ENCODE assay signal across 26 cellular contexts in the genomic region with DNA sequence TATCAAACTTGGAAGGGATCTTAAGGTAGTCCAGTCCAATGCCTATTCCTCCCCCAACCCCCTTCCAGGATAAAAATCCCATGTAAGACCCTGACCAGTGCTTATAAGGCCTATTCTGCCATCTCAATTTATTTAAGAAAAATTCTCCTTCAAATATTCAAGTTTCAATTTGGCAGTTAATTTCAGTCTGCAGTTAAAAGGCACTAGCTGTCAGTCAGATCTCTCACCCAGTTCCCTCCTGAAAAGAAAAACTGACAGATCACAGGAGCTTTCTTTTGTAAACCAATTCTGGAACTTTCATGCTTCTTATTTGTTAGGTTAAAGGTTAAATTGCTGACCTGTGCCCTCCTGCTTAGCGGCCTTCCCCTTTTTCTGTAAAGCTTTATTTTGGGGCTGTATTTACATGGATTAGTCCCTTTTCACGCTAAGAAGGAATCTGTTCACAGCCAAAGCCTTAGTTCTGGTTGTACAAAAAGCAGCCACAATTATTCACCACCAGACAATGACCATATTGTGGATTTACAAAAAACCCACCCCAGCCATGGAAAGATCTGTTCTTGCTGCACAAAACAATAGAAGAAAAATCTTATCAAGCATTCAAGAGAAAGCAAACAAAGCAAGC.
DNase-seq lines count a peak whose midpoint lies in the region; ATAC-seq and FAIRE-seq lines count a peak whose summit lies in the region.
"Had no signal": no experiment of that assay in that cellular context is flagged by ENCODE, and none has a peak within 500 bp of the region (broad histone marks: within the 10 kb centered on the region; RNA-seq: fewer than 3 reads in every experiment).

No MANE protein-coding gene starts in this region.

- DNase-seq in Ammon's horn (ENCODE audit: low spot score) (peak; percentile 28), OCI-M1 (lab: John Stamatoyannopoulos, UW) (peak; percentile 16), ecto neural progenitor cell (ENCODE audit: low spot score) (peak; percentile 60), midbrain (lab: John Stamatoyannopoulos, UW) (peak; percentile 14), HTR-8/SVneo (ENCODE audit: insufficient read length, low spot score) (no peak), NCI-H2081 (lab: John Stamatoyannopoulos, UW) (no peak), hepatic stellate cell (ENCODE audit: low spot score) (no peak)
- DNase-seq: activated CD4-positive, alpha-beta memory T cell treated with anti-CD3 and anti-CD28 coated beads for 36 hours; activated CD4-positive, CD25-positive, alpha-beta regulatory T cell; activated effector memory CD4-positive, alpha-beta T cell treated with anti-CD3 and anti-CD28 coated beads, Interleukin-2, amount 50 U/mL, for 16 hours; activated naive CD8-positive, alpha-beta T cell treated with anti-CD3 and anti-CD28 coated beads, Interleukin-2, amount 50 U/mL, for 24 hours; DMS53; GF-D8; GM23248; heart left ventricle; KBM-7; left lung; MM.1S; mucosa of descending colon; NCI-H146; NCI-H2171 treated with DMSO at 0.1 percent for 48 hours; stimulated activated CD4-positive, alpha-beta T cell treated with anti-CD3 and anti-CD28 coated beads, Interleukin-4, amount 100 ng/mL, for 24 hours; stimulated activated naive CD8-positive, alpha-beta T cell treated with anti-CD3 and anti-CD28 coated beads, Interleukin-15, Interleukin-2, amounts not matched to agents 100 U/mL and 50 U/mL, for 24 hours; T1000; transverse colon had no signal

- no peak for ATAC-seq in GM19395 (IDR thresholded peaks at IDR 0.05; ENCODE audit: unreplicated experiment)
- ATAC-seq: activated naive CD8-positive, alpha-beta T cell treated with anti-CD3 and anti-CD28 coated beads, Interleukin-2, amount 50 U/mL, for 24 hours; heart left ventricle; left lung; mucosa of descending colon; stimulated activated naive CD8-positive, alpha-beta T cell treated with anti-CD3 and anti-CD28 coated beads, Interleukin-15, Interleukin-2, amounts not matched to agents 100 U/mL and 50 U/mL, for 24 hours had no signal

- no peak for FAIRE-seq in HTR-8/SVneo (lab: Jason Lieb, UNC)

Comparison
In these comparisons a context has a peak if more than half of its experiments do, and no peak if none do; other contexts are left out.
1. DNase-seq: peak in Ammon's horn (single experiment), OCI-M1 (single experiment), ecto neural progenitor cell (single experiment) and midbrain (single experiment); none in HTR-8/SVneo (single experiment), NCI-H2081 (0 of 2) and hepatic stellate cell (single experiment).